ENCODE assay signal across 31 cellular contexts in genomic region chr20:61288331-61288784, GRCh38. TPM values are rescaled to one million over a fixed set of nuclear protein-coding genes. Genes with fewer than 3 reads are reported as not detected.
A peak's percentile ranks its signal among the peaks of the same experiment; 100 is the strongest.
DNase-seq lines count a peak whose midpoint lies in the region; ATAC-seq and TF ChIP-seq lines count a peak whose summit lies in the region.
"Had no signal": no experiment of that assay in that cellular context is flagged by ENCODE, and none has a peak within 500 bp of the region (broad histone marks: within the 10 kb centered on the region; RNA-seq: fewer than 3 reads in every experiment).

No MANE protein-coding gene starts in this region.

- H3K27ac ChIP-seq in layer of hippocampus (ENCODE audit: low read depth, low read length) = peak overlapping the region; percentile 83
- H3K27ac ChIP-seq: adrenal gland, cardiac muscle cell, Peyer's patch, skin epidermis, thyroid gland, vagina had no signal

- in situ Hi-C loops in G401 (cut with HindIII; ENCODE audit: low sequenced_read_pairs) = no loop called here

- H3K4me3 Mint-ChIP-seq in brain = no peak overlapping the region
- H3K4me3 Mint-ChIP-seq: activated CD4-positive, alpha-beta memory T cell treated with anti-CD3 and anti-CD28 coated beads, Interleukin-2, amount 10 ng/mL, durations not matched to agents 7 days and 5 days; activated naive CD4-positive, alpha-beta T cell treated with anti-CD3 and anti-CD28 coated beads for 36 hours; mesothelial cell of epicardium; naive thymus-derived CD4-positive, alpha-beta T cell; stimulated activated naive CD8-positive, alpha-beta T cell treated with anti-CD3 and anti-CD28 coated beads, Interleukin-15, amount 100 ng/mL, for 72 hours had no signal

- H3K4me1 Mint-ChIP-seq in brain = peaks cover 42% of the 10 kb centered on the region
- H3K4me1 Mint-ChIP-seq: activated CD4-positive, alpha-beta memory T cell treated with anti-CD3 and anti-CD28 coated beads, Interleukin-2, amount 10 ng/mL, durations not matched to agents 7 days and 5 days; mesothelial cell of epicardium; naive thymus-derived CD4-positive, alpha-beta T cell; stimulated activated naive CD8-positive, alpha-beta T cell treated with anti-CD3 and anti-CD28 coated beads, Interleukin-15, amount 100 ng/mL, for 72 hours had no signal

- no peak for TF ChIP-seq CTCF in brain (conservative IDR thresholded peaks at IDR 0.05)
- TF ChIP-seq CTCF in retinal pigment epithelial cell (conservative IDR thresholded peaks at IDR 0.05; ENCODE audit: low read depth, low read length) = no peak

- peaks cover 39% of the 10 kb centered on the region for H3K36me3 Mint-ChIP-seq in brain
- H3K36me3 Mint-ChIP-seq: mesothelial cell of epicardium; naive thymus-derived CD4-positive, alpha-beta T cell had no signal

- H3K9me3 Mint-ChIP-seq in brain = peaks cover 3 to 14% (median 12%) of the 10 kb centered on the region in 5 experiments
- H3K9me3 Mint-ChIP-seq: stimulated activated naive CD8-positive, alpha-beta T cell treated with anti-CD3 and anti-CD28 coated beads, Interleukin-15, amount 100 ng/mL, for 72 hours had no signal

- peak overlapping the region; percentile 22 for H3K4me3 ChIP-seq in retinal pigment epithelial cell (ENCODE audit: low read length)
- H3K4me3 ChIP-seq: adrenal gland, cardiac muscle cell, Peyer's patch, skin epidermis, thyroid gland, vagina had no signal

- ATAC-seq in HG03039 (IDR thresholded peaks at IDR 0.05; ENCODE audit: unreplicated experiment) (no peak), HG03460 (IDR thresholded peaks at IDR 0.05; ENCODE audit: unreplicated experiment) (no peak)
- ATAC-seq: naive thymus-derived CD4-positive, alpha-beta T cell; stimulated activated naive CD8-positive, alpha-beta T cell treated with anti-CD3 and anti-CD28 coated beads, Interleukin-15, amount 100 ng/mL, for 72 hours had no signal

- H3K27ac Mint-ChIP-seq in brain = peak overlapping the region in 3 of 5 experiments; percentile 20 to 44 (median 24)
- H3K27ac Mint-ChIP-seq: activated CD4-positive, alpha-beta memory T cell treated with anti-CD3 and anti-CD28 coated beads, Interleukin-2, amount 10 ng/mL, durations not matched to agents 7 days and 5 days; activated naive CD4-positive, alpha-beta T cell treated with anti-CD3 and anti-CD28 coated beads for 36 hours; mesothelial cell of epicardium; naive thymus-derived CD4-positive, alpha-beta T cell; stimulated activated naive CD8-positive, alpha-beta T cell treated with anti-CD3 and anti-CD28 coated beads, Interleukin-15, amount 100 ng/mL, for 72 hours had no signal

- H3K27me3 ChIP-seq in layer of hippocampus (ENCODE audit: control insufficient read depth, insufficient read depth, low read length) = no peaks in the 10 kb centered on the region
- H3K27me3 ChIP-seq: adrenal gland, cardiac muscle cell, Peyer's patch, thyroid gland, vagina had no signal

- H3K27me3 Mint-ChIP-seq in brain = no peaks in the 10 kb centered on the region
- H3K27me3 Mint-ChIP-seq: activated CD4-positive, alpha-beta memory T cell treated with anti-CD3 and anti-CD28 coated beads, Interleukin-2, amount 10 ng/mL, durations not matched to agents 7 days and 5 days; stimulated activated naive CD8-positive, alpha-beta T cell treated with anti-CD3 and anti-CD28 coated beads, Interleukin-15, amount 100 ng/mL, for 72 hours had no signal

- peak; percentile 17 for DNase-seq in G401 (ENCODE audit: low spot score)
- DNase-seq in retinal pigment epithelial cell (ENCODE audit: low read depth) = peak; percentile 11
- no peak for DNase-seq in stimulated activated CD4-positive, alpha-beta T cell treated with anti-CD3 and anti-CD28 coated beads, Interleukin-2, amount 100 ng/mL, for 24 hours
- no peak for DNase-seq in GF-D8 (lab: John Stamatoyannopoulos, UW)
- DNase-seq: activated CD4-positive, alpha-beta memory T cell treated with anti-CD3 and anti-CD28 coated beads, Interleukin-2, amount 10 ng/mL, durations not matched to agents 7 days and 5 days; activated CD4-positive, alpha-beta T cell treated with anti-CD3 and anti-CD28 coated beads for 1 hour; activated naive CD4-positive, alpha-beta T cell treated with anti-CD3 and anti-CD28 coated beads for 36 hours; adrenal gland; erythroblast; GDM1; IMR-90; kidney; naive thymus-derived CD4-positive, alpha-beta T cell; NCI-H1436; NCI-H2081; NCI-H2227 treated with DMSO at 0.1 percent for 48 hours; NCI-H69; Peyer's patch; SHP77; stimulated activated CD8-positive, alpha-beta memory T cell treated with anti-CD3 and anti-CD28 coated beads, Interleukin-4, amount 100 ng/mL, for 48 hours; stimulated activated naive CD8-positive, alpha-beta T cell treated with anti-CD3 and anti-CD28 coated beads, Interleukin-15, amount 100 ng/mL, for 72 hours; thyroid gland had no signal

RNA-seq across cellular contexts. Expression of gene CDH4, which starts 36.3 kb away (rescaled TPM):
- total RNA-seq in G401 (2014; rRNA removed; shearing (Covaris generic)) = 8.8 and 12.9 TPM in 2 replicates
- 5.2 TPM for polyA plus RNA-seq in brain (ENCODE audit: insufficient read depth, low read depth, low replicate concordance)
- total RNA-seq: T-helper 2 cell treated with Interferon-gamma antibody and Interleukin-4, amounts not matched to agents 100 ng/mL and 5 ng/mL, for 36 hours had no signal

Comparison
In these comparisons a context has a peak if more than half of its experiments do, and no peak if none do; other contexts are left out.
1. DNase-seq: peak in G401 (single experiment) and retinal pigment epithelial cell (single experiment); none in stimulated activated CD4-positive, alpha-beta T cell treated with anti-CD3 and anti-CD28 coated beads, Interleukin-2, amount 100 ng/mL, for 24 hours (0 of 2) and GF-D8 (single experiment).